9 cellular contexts compared by ENCODE assay signal in the genomic region with DNA sequence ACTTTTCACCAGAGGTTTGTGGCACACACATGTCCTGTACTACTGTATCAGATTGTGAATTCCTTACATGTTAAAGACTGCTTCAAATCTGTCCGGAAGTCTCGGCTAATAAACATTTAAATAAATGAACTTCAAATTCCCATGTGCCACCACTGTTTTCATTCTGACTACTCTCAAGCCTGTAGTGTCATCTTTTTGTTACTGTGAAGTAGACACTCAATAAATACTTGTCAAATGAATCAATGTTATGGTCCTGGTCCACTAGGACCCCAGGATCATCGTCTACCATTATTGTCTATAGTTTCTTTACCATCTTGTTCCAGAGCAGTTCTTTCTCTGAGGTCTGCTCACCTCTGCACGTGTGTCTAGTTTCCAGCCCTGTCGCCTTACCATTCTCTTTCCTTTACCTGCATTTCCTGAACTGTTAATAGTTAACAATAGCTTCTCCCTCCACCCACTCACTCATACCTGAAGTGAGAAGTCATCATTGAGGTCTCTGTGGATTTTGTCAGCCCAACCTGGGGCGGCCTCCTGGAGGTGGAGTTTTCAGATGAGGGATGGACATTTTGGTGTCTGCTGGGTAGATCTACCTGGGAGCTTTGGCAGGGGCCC.
DNase-seq lines count a peak whose midpoint lies in the region; ATAC-seq lines count a peak whose summit lies in the region.
"Had no signal": no experiment of that assay in that cellular context is flagged by ENCODE, and none has a peak within 500 bp of the region (broad histone marks: within the 10 kb centered on the region; RNA-seq: fewer than 3 reads in every experiment).

No MANE protein-coding gene starts in this region.

- peaks cover 0 to 4% of the 10 kb centered on the region in 2 donors for H3K36me3 ChIP-seq in stomach smooth muscle (ENCODE audit: control insufficient read depth in 2 of 2, insufficient read depth in 2 of 2, low read length in 2 of 2)

- peak; percentile 46 for DNase-seq in activated naive CD4-positive, alpha-beta T cell treated with Interleukin-2 at 50 U/mL for 16 hours
- no peak for DNase-seq in activated naive CD4-positive, alpha-beta T cell treated with anti-CD3 and anti-CD28 coated beads, Interleukin-2, amount 50 U/mL, for 16 hours
- no peak for DNase-seq in activated CD8-positive, alpha-beta T cell treated with anti-CD3 and anti-CD28 coated beads, Interleukin-2, amount 10 ng/mL, durations not matched to agents 7 days and 5 days
- DNase-seq in immature natural killer cell, result no peak
- DNase-seq in NCI-H187 treated with DMSO at 0.1 percent for 48 hours (lab: John Stamatoyannopoulos, UW), result no peak
- no peak for DNase-seq in foreskin melanocyte
- no peak for DNase-seq in SW 1271 (lab: John Stamatoyannopoulos, UW)
- DNase-seq: islet precursor cell had no signal

- peak overlapping the region; percentile 3 for H3K4me3 Mint-ChIP-seq in activated CD8-positive, alpha-beta T cell treated with anti-CD3 and anti-CD28 coated beads, Interleukin-2, amount 10 ng/mL, durations not matched to agents 7 days and 5 days
- peak overlapping the region; percentile 15 to 87 (median 28) for H3K4me3 Mint-ChIP-seq in immature natural killer cell

- no peaks in the 10 kb centered on the region for H3K27me3 ChIP-seq in stomach smooth muscle (ENCODE audit: control insufficient read depth in 1 of 2, insufficient read depth in 2 of 2, low read length in 2 of 2)

- POLR2A ChIA-PET in activated CD8-positive, alpha-beta T cell treated with anti-CD3 and anti-CD28 coated beads, Interleukin-2, amount 10 ng/mL, durations not matched to agents 7 days and 5 days (lab: Charles Lee), result interaction anchor here (0.7 to 2.7 kb wide), 8 partner anchors 8 to 247 kb away, joined by 3 to 9 read pairs (median 5); no protein-coding TSS in a partner anchor

- H3K9me3 Mint-ChIP-seq in activated CD8-positive, alpha-beta T cell treated with anti-CD3 and anti-CD28 coated beads, Interleukin-2, amount 10 ng/mL, durations not matched to agents 7 days and 5 days (ENCODE audit: insufficient read depth), result no peaks in the 10 kb centered on the region
- no peaks in the 10 kb centered on the region for H3K9me3 Mint-ChIP-seq in immature natural killer cell

- H3K4me1 ChIP-seq in stomach smooth muscle (ENCODE audit: control insufficient read depth, insufficient read depth, low read length), result peaks cover 88% of the 10 kb centered on the region

- H3K9me3 ChIP-seq in stomach smooth muscle (ENCODE audit: control insufficient read depth in 2 of 2, low read length in 2 of 2), result no peaks in the 10 kb centered on the region

- H3K27ac Mint-ChIP-seq in activated CD8-positive, alpha-beta T cell treated with anti-CD3 and anti-CD28 coated beads, Interleukin-2, amount 10 ng/mL, durations not matched to agents 7 days and 5 days, result peak overlapping the region; percentile 72
- peak overlapping the region; percentile 49 to 86 (median 68) for H3K27ac Mint-ChIP-seq in immature natural killer cell

- peaks cover 82% of the 10 kb centered on the region for H3K36me3 Mint-ChIP-seq in activated CD8-positive, alpha-beta T cell treated with anti-CD3 and anti-CD28 coated beads, Interleukin-2, amount 10 ng/mL, durations not matched to agents 7 days and 5 days (ENCODE audit: low read depth)
- H3K36me3 Mint-ChIP-seq in immature natural killer cell, result peaks cover 11 to 31% (median 19%) of the 10 kb centered on the region in 3 donors

- no peak overlapping the region for H3K4me3 ChIP-seq in stomach smooth muscle (ENCODE audit: low read length in 2 of 2)

- CTCF ChIA-PET in activated CD8-positive, alpha-beta T cell treated with anti-CD3 and anti-CD28 coated beads, Interleukin-2, amount 10 ng/mL, durations not matched to agents 7 days and 5 days (lab: Charles Lee), result interaction anchor here (1.1 to 3.7 kb wide), 8 partner anchors 16 to 141 kb away, joined by 4 to 45 read pairs (median 8); no protein-coding TSS in a partner anchor

- no peak overlapping the region for H3K9ac ChIP-seq in stomach smooth muscle (ENCODE audit: low read length in 2 of 2)

- ATAC-seq in activated CD8-positive, alpha-beta T cell treated with anti-CD3 and anti-CD28 coated beads, Interleukin-2, amount 10 ng/mL, durations not matched to agents 7 days and 5 days, result no peak

- H3K27me3 Mint-ChIP-seq in activated CD8-positive, alpha-beta T cell treated with anti-CD3 and anti-CD28 coated beads, Interleukin-2, amount 10 ng/mL, durations not matched to agents 7 days and 5 days (ENCODE audit: low read depth), result no peaks in the 10 kb centered on the region
- peaks cover 3 to 7% (median 7%) of the 10 kb centered on the region in 3 donors for H3K27me3 Mint-ChIP-seq in immature natural killer cell (ENCODE audit: low read depth in 3 of 3)

- H3K4me1 Mint-ChIP-seq in activated CD8-positive, alpha-beta T cell treated with anti-CD3 and anti-CD28 coated beads, Interleukin-2, amount 10 ng/mL, durations not matched to agents 7 days and 5 days (ENCODE audit: low read depth), result peaks cover 99% of the 10 kb centered on the region
- H3K4me1 Mint-ChIP-seq in immature natural killer cell, result peaks cover 100% of the 10 kb centered on the region in 2 donors

- H3K27ac ChIP-seq in stomach smooth muscle (ENCODE audit: low read length), result peak overlapping the region; percentile 94
